ENCODE assay signal across 8 cellular contexts in the genomic region with DNA sequence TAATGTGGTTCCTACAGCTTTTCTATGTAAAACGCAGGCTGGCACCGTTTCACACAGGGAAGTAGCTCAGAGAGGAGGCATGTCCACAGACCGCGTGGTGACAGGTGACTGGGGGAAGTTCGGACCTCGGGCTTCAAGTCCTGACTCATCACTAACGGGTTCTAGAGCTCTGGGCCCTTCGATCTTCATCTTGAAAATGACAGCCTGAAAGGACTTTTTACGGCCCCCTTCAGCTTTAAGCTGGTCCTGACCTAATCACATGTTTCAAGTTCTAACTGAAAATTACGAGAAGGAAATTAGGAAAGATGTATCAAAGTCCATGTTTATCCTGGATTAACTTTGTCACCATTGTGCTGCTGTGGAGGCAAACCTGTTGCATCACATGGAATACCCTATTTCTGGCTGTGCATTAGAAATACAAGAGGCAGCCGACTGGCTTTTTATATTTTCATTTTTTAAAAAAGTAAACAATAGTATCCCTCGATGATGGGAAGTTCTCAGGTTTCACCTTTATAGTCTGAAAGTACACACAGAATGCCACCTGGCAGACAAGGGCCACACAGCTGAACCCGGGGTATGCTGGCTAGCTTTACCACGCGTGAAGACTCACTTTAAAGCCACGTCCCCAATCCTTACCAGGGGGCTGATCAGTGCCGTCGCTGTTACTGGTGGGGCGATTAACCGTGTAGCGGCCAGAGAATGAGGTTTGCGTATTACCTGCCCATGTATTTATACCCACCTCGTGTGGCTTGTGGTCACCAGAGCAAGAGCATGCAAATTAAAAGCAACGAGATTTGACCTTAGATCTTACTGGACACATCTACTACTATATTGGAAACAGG. TPM values are rescaled to one million over a fixed set of nuclear protein-coding genes. Genes with fewer than 3 reads are reported as not detected.
A peak's percentile ranks its signal among the peaks of the same experiment; 100 is the strongest.
DNase-seq lines count a peak whose midpoint lies in the region; TF ChIP-seq lines count a peak whose summit lies in the region.

No MANE protein-coding gene starts in this region.

- H3K4me1 Mint-ChIP-seq in neural progenitor cell, result peaks cover 21% of the 10 kb centered on the region

- DNase-seq in NCI-H1092 treated with DMSO at 0.1 percent for 48 hours (lab: John Stamatoyannopoulos, UW) (peak; percentile 3), NCI-H1092 (lab: John Stamatoyannopoulos, UW) (no peak), GM23248 (peak; percentile 61), LHCN-M2 (ENCODE audit: low read depth) (peak; percentile 23), fibroblast of mammary gland (ENCODE audit: low read depth) (peak; percentile 65), neural progenitor cell (ENCODE audit: low spot score) (no peak), SW 1271 (lab: John Stamatoyannopoulos, UW) (no peak)
- DNase-seq in activated CD8-positive, alpha-beta memory T cell treated with anti-CD3 and anti-CD28 coated beads, Interleukin-2, amount 50 U/mL, for 4 hours, result peak; percentile 31

- peak overlapping the region; percentile 91 for H3K9ac ChIP-seq in GM23248
- H3K9ac ChIP-seq in neural progenitor cell, result no peak overlapping the region

- H3K4me3 ChIP-seq in GM23248 (peak overlapping the region; percentile 85), fibroblast of mammary gland (ENCODE audit: control insufficient read depth, low read depth, low read length) (peak overlapping the region; percentile 75), neural progenitor cell (peak overlapping the region; percentile 89)

- TF ChIP-seq CTCF in fibroblast of mammary gland (conservative IDR thresholded peaks at IDR 0.05; ENCODE audit: control insufficient read depth, insufficient read depth, low read depth, low read length) (no peak), neural progenitor cell (IDR thresholded peaks at IDR 0.05) (no peak)

- H3K27me3 Mint-ChIP-seq in neural progenitor cell (ENCODE audit: insufficient read depth, low read depth), result peaks cover 3% of the 10 kb centered on the region

- no peaks in the 10 kb centered on the region for H3K27me3 ChIP-seq in GM23248 (replicated peaks; ENCODE audit: insufficient read depth)
- H3K27me3 ChIP-seq in neural progenitor cell, result peaks cover 66% of the 10 kb centered on the region

- H3K9me3 Mint-ChIP-seq in neural progenitor cell, result no peaks in the 10 kb centered on the region

- H3K27ac ChIP-seq in GM23248, result no peak overlapping the region
- H3K27ac ChIP-seq in neural progenitor cell, result no peak overlapping the region

- H4K20me1 ChIP-seq in GM23248 (ENCODE audit: insufficient read depth), result no peaks in the 10 kb centered on the region
- peaks cover 15% of the 10 kb centered on the region for H4K20me1 ChIP-seq in neural progenitor cell (ENCODE audit: low read depth)

- H3K36me3 ChIP-seq in GM23248 (ENCODE audit: low read depth) (no peaks in the 10 kb centered on the region), neural progenitor cell (no peaks in the 10 kb centered on the region)

- H2AFZ ChIP-seq in GM23248 (peak overlapping the region; percentile 93), neural progenitor cell (replicated peaks) (peak overlapping the region; percentile 85)

- peak overlapping the region; percentile 87 for H3K4me3 Mint-ChIP-seq in neural progenitor cell

- WGBS in GM23248 (ENCODE audit: low coverage in 1 of 2, low lambda C conversion rate in 2 of 2, missing lambda C conversion rate in 2 of 2), 2 experiments, result 5 to 6% methylated on average over 24 of the region's 24 CpGs

- H3K4me1 ChIP-seq in GM23248 (ENCODE audit: insufficient read depth) (peaks cover 18% of the 10 kb centered on the region), neural progenitor cell (peaks cover 7% of the 10 kb centered on the region)

- H3K9me2 ChIP-seq in GM23248 (ENCODE audit: insufficient read depth), result no peaks in the 10 kb centered on the region

- H3K79me2 ChIP-seq in GM23248 (ENCODE audit: insufficient read depth) (peaks cover 6% of the 10 kb centered on the region; the same call in 1 of the 2 replicates), neural progenitor cell (ENCODE audit: low read depth) (no peaks in the 10 kb centered on the region)

- peaks cover 2% of the 10 kb centered on the region for H3K36me3 Mint-ChIP-seq in neural progenitor cell

- peak overlapping the region; percentile 67 for H3K27ac Mint-ChIP-seq in neural progenitor cell

- H3K9me3 ChIP-seq in GM23248 (ENCODE audit: low read depth), result no peaks in the 10 kb centered on the region
- H3K9me3 ChIP-seq in neural progenitor cell (ENCODE audit: low read depth), result no peaks in the 10 kb centered on the region

- in situ Hi-C loops in GM23248 (cut with MboI), result loop anchor here (10.0 kb wide), 1 partner anchor 203 kb away; no protein-coding TSS in a partner anchor

- H3F3A ChIP-seq in GM23248 (ENCODE audit: insufficient read depth) (peaks cover 8% of the 10 kb centered on the region; the same call in 1 of the 2 replicates), neural progenitor cell (ENCODE audit: low read depth) (peaks cover 9% of the 10 kb centered on the region)

- H3K4me2 ChIP-seq in GM23248 (ENCODE audit: unreplicated experiment) (peak overlapping the region; percentile 92), neural progenitor cell (peak overlapping the region; percentile 94)

RNA-seq across cellular contexts. Expression of a gene that starts 1.9 kb away (rescaled TPM):
- 31.4 and 33.4 TPM in 2 replicates for total RNA-seq in GM23248 (2014; rRNA removed; shearing (Covaris generic))
- 9.8 and 10.5 TPM in 2 replicates for polyA plus RNA-seq in GM23248 (2016; fragmentation: Nextera tagmentation; extraction: Ambion mirVana)
- total RNA-seq in LHCN-M2 (2014; rRNA removed) (104 and 158 TPM in 2 replicates), neural progenitor cell (ENCODE audit: low replicate concordance) (4.0 and 5.2 TPM in 2 replicates)
- 2.6 TPM for polyA plus RNA-seq in LHCN-M2 (2012)

Comparison
In these comparisons a context has a peak if more than half of its experiments do, and no peak if none do; other contexts are left out.
1. DNase-seq: peak in NCI-H1092 treated with DMSO at 0.1 percent for 48 hours (single experiment), GM23248 (single experiment), LHCN-M2 (single experiment), activated CD8-positive, alpha-beta memory T cell treated with anti-CD3 and anti-CD28 coated beads, Interleukin-2, amount 50 U/mL, for 4 hours (single experiment) and fibroblast of mammary gland (single experiment); none in NCI-H1092 (single experiment), neural progenitor cell (single experiment) and SW 1271 (0 of 2).
2. Peak in every context shown above with its lines, with median percentiles within 50 percentile points of each other: H3K4me3 ChIP-seq.